In the genomic region with DNA sequence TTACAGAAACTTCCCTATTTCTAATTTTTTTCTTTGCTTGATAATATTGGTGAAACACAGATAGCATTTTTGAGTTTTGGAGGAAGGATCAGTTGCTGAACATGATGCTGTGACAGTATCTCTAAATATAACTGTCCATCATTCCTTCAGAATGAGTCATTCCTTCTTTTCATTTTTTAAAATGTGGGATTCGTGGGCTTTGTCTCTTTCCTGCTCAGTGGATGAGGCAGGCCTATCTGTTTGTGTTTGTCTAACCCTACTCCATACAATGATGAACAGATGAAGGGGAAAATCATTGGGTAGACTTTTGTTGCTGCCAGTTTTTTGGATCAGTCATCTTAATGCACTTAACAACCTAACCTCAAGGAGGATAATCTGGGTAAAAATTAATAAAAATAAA, we compare ENCODE assay signal across 20 cellular contexts. TPM values are rescaled to one million over a fixed set of nuclear protein-coding genes. Genes with fewer than 3 reads are reported as not detected.
"Had no signal": no experiment of that assay in that cellular context is flagged by ENCODE, and none has a peak within 500 bp of the region (broad histone marks: within the 10 kb centered on the region; RNA-seq: fewer than 3 reads in every experiment).

No MANE protein-coding gene starts in this region.

- H3K36me3 ChIP-seq: cardiac muscle cell, gastrocnemius medialis, neutrophil, tibial artery had no signal

- H3K4me3 ChIP-seq: cardiac muscle cell, gastrocnemius medialis, lung, skin epidermis, tibial artery had no signal

- DNase-seq: activated CD4-positive, alpha-beta T cell treated with anti-CD3 and anti-CD28 coated beads, Interleukin-2, amount 50 U/mL, for 4 hours; activated CD4-positive, CD25-positive, alpha-beta regulatory T cell treated with anti-CD3 and anti-CD28 coated beads, Interleukin-2, amount 50 U/mL, for 72 hours; activated CD8-positive, alpha-beta memory T cell treated with anti-CD3 and anti-CD28 coated beads, Interleukin-2, amount 10 ng/mL, durations not matched to agents 7 days and 5 days; activated effector memory CD4-positive, alpha-beta T cell treated with anti-CD3 and anti-CD28 coated beads, Interleukin-2, amount 50 U/mL, for 16 hours; activated T-cell treated with anti-CD3 and anti-CD28 coated beads, Interleukin-2, amount 50 U/mL, for 24 hours; amygdala; gastrocnemius medialis; hypothalamus; left cardiac atrium; midbrain; naive thymus-derived CD8-positive, alpha-beta T cell; posterior cingulate gyrus; tibial artery had no signal

- H3K27me3 ChIP-seq: cardiac muscle cell, gastrocnemius medialis, neutrophil, tibial artery had no signal

- H3K27ac ChIP-seq: cardiac muscle cell, gastrocnemius medialis, neutrophil, skin epidermis, tibial artery had no signal

- ATAC-seq: activated CD8-positive, alpha-beta memory T cell treated with anti-CD3 and anti-CD28 coated beads, Interleukin-2, amount 10 ng/mL, durations not matched to agents 7 days and 5 days; activated naive CD4-positive, alpha-beta T cell treated with anti-CD3 and anti-CD28 coated beads, Interleukin-2, amount 50 U/mL, for 72 hours; gastrocnemius medialis; left cardiac atrium; naive thymus-derived CD8-positive, alpha-beta T cell had no signal

- H3K9me3 ChIP-seq: gastrocnemius medialis, neutrophil had no signal

- H3K4me1 ChIP-seq: gastrocnemius medialis, tibial artery had no signal

- FAIRE-seq: colon had no signal

RNA-seq across cellular contexts. Expression of a gene that starts 15.7 kb away (rescaled TPM):
- total RNA-seq: activated CD8-positive, alpha-beta memory T cell treated with anti-CD3 and anti-CD28 coated beads, Interleukin-2, amount 10 ng/mL, durations not matched to agents 7 days and 5 days; activated naive CD4-positive, alpha-beta T cell treated with anti-CD3 and anti-CD28 coated beads, Interleukin-2, amount 50 U/mL, for 72 hours; cardiac muscle cell; gastrocnemius medialis; left cardiac atrium; lung; naive thymus-derived CD8-positive, alpha-beta T cell; T-helper 2 cell treated with Interferon-gamma antibody and Interleukin-4, amounts not matched to agents 100 ng/mL and 5 ng/mL, for 36 hours had no signal
- polyA plus RNA-seq: cardiac muscle cell; lung; naive thymus-derived CD8-positive, alpha-beta T cell had no signal

RNA-seq across cellular contexts. Expression of a gene that starts 16.6 kb away (rescaled TPM):
- total RNA-seq: activated CD8-positive, alpha-beta memory T cell treated with anti-CD3 and anti-CD28 coated beads, Interleukin-2, amount 10 ng/mL, durations not matched to agents 7 days and 5 days; activated naive CD4-positive, alpha-beta T cell treated with anti-CD3 and anti-CD28 coated beads, Interleukin-2, amount 50 U/mL, for 72 hours; gastrocnemius medialis; left cardiac atrium; lung; naive thymus-derived CD8-positive, alpha-beta T cell; T-helper 2 cell treated with Interferon-gamma antibody and Interleukin-4, amounts not matched to agents 100 ng/mL and 5 ng/mL, for 36 hours had no signal
- polyA plus RNA-seq: cardiac muscle cell; lung; naive thymus-derived CD8-positive, alpha-beta T cell had no signal

RNA-seq across cellular contexts. Expression of a gene that starts 26.3 kb away (rescaled TPM):
- total RNA-seq: activated CD8-positive, alpha-beta memory T cell treated with anti-CD3 and anti-CD28 coated beads, Interleukin-2, amount 10 ng/mL, durations not matched to agents 7 days and 5 days; activated naive CD4-positive, alpha-beta T cell treated with anti-CD3 and anti-CD28 coated beads, Interleukin-2, amount 50 U/mL, for 72 hours; gastrocnemius medialis; left cardiac atrium; lung; naive thymus-derived CD8-positive, alpha-beta T cell; T-helper 2 cell treated with Interferon-gamma antibody and Interleukin-4, amounts not matched to agents 100 ng/mL and 5 ng/mL, for 36 hours had no signal
- polyA plus RNA-seq: cardiac muscle cell; lung; naive thymus-derived CD8-positive, alpha-beta T cell had no signal

RNA-seq across cellular contexts. Expression of a gene that starts 46.0 kb away (rescaled TPM):
- total RNA-seq: activated CD8-positive, alpha-beta memory T cell treated with anti-CD3 and anti-CD28 coated beads, Interleukin-2, amount 10 ng/mL, durations not matched to agents 7 days and 5 days; activated naive CD4-positive, alpha-beta T cell treated with anti-CD3 and anti-CD28 coated beads, Interleukin-2, amount 50 U/mL, for 72 hours; gastrocnemius medialis; left cardiac atrium; lung; naive thymus-derived CD8-positive, alpha-beta T cell; T-helper 2 cell treated with Interferon-gamma antibody and Interleukin-4, amounts not matched to agents 100 ng/mL and 5 ng/mL, for 36 hours had no signal
- polyA plus RNA-seq: lung; naive thymus-derived CD8-positive, alpha-beta T cell had no signal

RNA-seq across cellular contexts. Expression of a gene that starts 49.2 kb away (rescaled TPM):
- total RNA-seq: activated CD8-positive, alpha-beta memory T cell treated with anti-CD3 and anti-CD28 coated beads, Interleukin-2, amount 10 ng/mL, durations not matched to agents 7 days and 5 days; activated naive CD4-positive, alpha-beta T cell treated with anti-CD3 and anti-CD28 coated beads, Interleukin-2, amount 50 U/mL, for 72 hours; cardiac muscle cell; gastrocnemius medialis; left cardiac atrium; lung; naive thymus-derived CD8-positive, alpha-beta T cell; T-helper 2 cell treated with Interferon-gamma antibody and Interleukin-4, amounts not matched to agents 100 ng/mL and 5 ng/mL, for 36 hours had no signal
- polyA plus RNA-seq: cardiac muscle cell; lung; naive thymus-derived CD8-positive, alpha-beta T cell had no signal
